ENCODE assay signal across 2 cellular contexts in the genomic region with DNA sequence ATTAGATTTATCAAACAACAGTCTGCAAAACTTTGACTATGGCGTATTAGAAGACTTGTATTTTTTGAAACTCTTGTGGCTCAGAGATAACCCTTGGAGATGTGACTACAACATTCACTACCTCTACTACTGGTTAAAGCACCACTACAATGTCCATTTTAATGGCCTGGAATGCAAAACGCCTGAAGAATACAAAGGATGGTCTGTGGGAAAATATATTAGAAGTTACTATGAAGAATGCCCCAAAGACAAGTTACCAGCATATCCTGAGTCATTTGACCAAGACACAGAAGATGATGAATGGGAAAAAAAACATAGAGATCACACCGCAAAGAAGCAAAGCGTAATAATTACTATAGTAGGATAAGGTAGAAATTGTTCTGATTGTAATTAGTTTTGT.
TF ChIP-seq lines count a peak whose summit lies in the region.

No MANE protein-coding gene starts in this region.

TF ChIP-seq in IMR-90, 13 proteins besides CTCF, POLR2A, EP300 and RAD21:
- TF ChIP-seq RCOR1 (IDR thresholded peaks at IDR 0.05; ENCODE audit: insufficient replicate concordance, low read length) = no peak
- no peak for TF ChIP-seq RFX5 (IDR thresholded peaks at IDR 0.05; ENCODE audit: low read depth, low read length)
- no peak for TF ChIP-seq MAZ (IDR thresholded peaks at IDR 0.05; ENCODE audit: borderline replicate concordance, low read depth, low read length)
- no peak for TF ChIP-seq NFE2L2 (IDR thresholded peaks at IDR 0.05; ENCODE audit: low read depth, low read length)
- TF ChIP-seq, protein P1, sequence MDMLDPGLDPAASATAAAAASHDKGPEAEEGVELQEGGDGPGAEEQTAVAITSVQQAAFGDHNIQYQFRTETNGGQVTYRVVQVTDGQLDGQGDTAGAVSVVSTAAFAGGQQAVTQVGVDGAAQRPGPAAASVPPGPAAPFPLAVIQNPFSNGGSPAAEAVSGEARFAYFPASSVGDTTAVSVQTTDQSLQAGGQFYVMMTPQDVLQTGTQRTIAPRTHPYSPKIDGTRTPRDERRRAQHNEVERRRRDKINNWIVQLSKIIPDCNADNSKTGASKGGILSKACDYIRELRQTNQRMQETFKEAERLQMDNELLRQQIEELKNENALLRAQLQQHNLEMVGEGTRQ (IDR thresholded peaks at IDR 0.05; ENCODE audit: low read depth, low read length) = no peak
- no peak for TF ChIP-seq FOS (IDR thresholded peaks at IDR 0.05; ENCODE audit: low read depth, low read length)
- TF ChIP-seq, protein P2, sequence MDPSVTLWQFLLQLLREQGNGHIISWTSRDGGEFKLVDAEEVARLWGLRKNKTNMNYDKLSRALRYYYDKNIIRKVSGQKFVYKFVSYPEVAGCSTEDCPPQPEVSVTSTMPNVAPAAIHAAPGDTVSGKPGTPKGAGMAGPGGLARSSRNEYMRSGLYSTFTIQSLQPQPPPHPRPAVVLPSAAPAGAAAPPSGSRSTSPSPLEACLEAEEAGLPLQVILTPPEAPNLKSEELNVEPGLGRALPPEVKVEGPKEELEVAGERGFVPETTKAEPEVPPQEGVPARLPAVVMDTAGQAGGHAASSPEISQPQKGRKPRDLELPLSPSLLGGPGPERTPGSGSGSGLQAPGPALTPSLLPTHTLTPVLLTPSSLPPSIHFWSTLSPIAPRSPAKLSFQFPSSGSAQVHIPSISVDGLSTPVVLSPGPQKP (IDR thresholded peaks at IDR 0.05; ENCODE audit: borderline replicate concordance, low read depth, low read length) = no peak
- TF ChIP-seq SMC3 (IDR thresholded peaks at IDR 0.05; ENCODE audit: low read depth, low read length) = no peak
- no peak for TF ChIP-seq CHD1 (IDR thresholded peaks at IDR 0.05; ENCODE audit: low read depth, low read length)
- no peak for TF ChIP-seq BHLHE40 (IDR thresholded peaks at IDR 0.05; ENCODE audit: low read depth, low read length)
- no peak for TF ChIP-seq CEBPB (IDR thresholded peaks at IDR 0.05; ENCODE audit: low read depth, low read length)
- TF ChIP-seq MAFK (IDR thresholded peaks at IDR 0.05; ENCODE audit: low read depth, low read length) = no peak
- no peak for TF ChIP-seq MXI1 (IDR thresholded peaks at IDR 0.05; ENCODE audit: borderline replicate concordance, low read depth, low read length)

TF ChIP-seq in H1, 55 proteins besides CTCF, POLR2A, EP300 and RAD21:
- TF ChIP-seq SAP30 (IDR thresholded peaks at IDR 0.05; ENCODE audit: insufficient read depth, insufficient replicate concordance, low read length) (no peak), TEAD4 (IDR thresholded peaks at IDR 0.05; ENCODE audit: low read depth, low read length) (0 out of 2 replicates have a peak, but pooled peaks have one; percentile 5)
TF ChIP-seq in H1: peak in this region for 1.
